10 cellular contexts compared by ENCODE assay signal in genomic region chr3:2511356-2511755, GRCh38.
DNase-seq lines count a peak whose midpoint lies in the region; ATAC-seq and TF ChIP-seq lines count a peak whose summit lies in the region.
"Had no signal": no experiment of that assay in that cellular context is flagged by ENCODE, and none has a peak within 500 bp of the region (broad histone marks: within the 10 kb centered on the region; RNA-seq: fewer than 3 reads in every experiment).

No MANE protein-coding gene starts in this region.

- TF ChIP-seq CTCF in A673 (conservative IDR thresholded peaks at IDR 0.05; ENCODE audit: low read depth, low read length) (no peak), stomach (IDR thresholded peaks at IDR 0.05) (no peak)

- no peaks in the 10 kb centered on the region for H3K9me3 ChIP-seq in A673 (ENCODE audit: low read depth, low read length, poor library complexity, severe bottlenecking)
- H3K9me3 ChIP-seq in stomach, result peaks cover 0 to 2% (median 0%) of the 10 kb centered on the region in 4 donors

- CTCF ChIA-PET in A673 (lab: Charles Lee), result no interaction called here

- H3K4me3 ChIP-seq in A673 (ENCODE audit: low read depth, low read length, poor library complexity, severe bottlenecking) (no peak overlapping the region), stomach (no peak overlapping the region)

- no peak for TF ChIP-seq EP300 in stomach (IDR thresholded peaks at IDR 0.05)

- POLR2A ChIA-PET in A673 (lab: Charles Lee; ENCODE audit: low non-redundant PET), result no interaction called here

- intact Hi-C loops in A673 (cut with micrococcal nuclease; ENCODE audit: unreplicated experiment) (no loop called here), left ventricle myocardium superior (cut with micrococcal nuclease) (no loop called here), stomach (cut with DNase I; ENCODE audit: low total_unique reads) (no loop called here)

- H3K36me3 ChIP-seq in A673 (ENCODE audit: insufficient read depth, low read length, poor library complexity, severe bottlenecking) (no peaks in the 10 kb centered on the region), stomach (no peaks in the 10 kb centered on the region)

- no peaks in the 10 kb centered on the region for H3K27me3 ChIP-seq in A673 (replicated peaks; ENCODE audit: insufficient read depth, low read depth, low read length, poor library complexity)
- no peaks in the 10 kb centered on the region for H3K27me3 ChIP-seq in stomach

- WGBS in stomach, 5 donors, result 50 to 57% (median 55%) methylated on average over 10 of the region's 10 CpGs

- H3K27ac ChIP-seq in A673 (ENCODE audit: low read depth, low read length, poor library complexity, severe bottlenecking), result no peak overlapping the region
- no peak overlapping the region for H3K27ac ChIP-seq in stomach
- H3K27ac ChIP-seq: VCaP had no signal

- H3K4me1 ChIP-seq in A673 (ENCODE audit: insufficient read depth, low read length, poor library complexity, severe bottlenecking) (no peaks in the 10 kb centered on the region), stomach (peaks cover 0 to 4% (median 0%) of the 10 kb centered on the region in 4 donors)

- no TSS peak for BruUV-seq in A673 (replicated peaks; lab: Mats Ljungman, UMichigan)

- no peak for ATAC-seq in left ventricle myocardium superior
- ATAC-seq in GM18861 (IDR thresholded peaks at IDR 0.05; ENCODE audit: unreplicated experiment), result no peak
- no peak for ATAC-seq in GM18907 (IDR thresholded peaks at IDR 0.05; ENCODE audit: unreplicated experiment)
- ATAC-seq: left colon had no signal

- peak; percentile 32 for DNase-seq in A673 (ENCODE audit: low spot score)
- DNase-seq in NCI-H1105 treated with DMSO at 0.1 percent for 48 hours (lab: John Stamatoyannopoulos, UW), result peak; percentile 93
- DNase-seq in NCI-H82 (lab: John Stamatoyannopoulos, UW), result peak; percentile 67
- peak; percentile 46 for DNase-seq in left ventricle myocardium superior
- no peak for DNase-seq in activated CD4-positive, alpha-beta T cell treated with anti-CD3 and anti-CD28 coated beads for 1 hour
- DNase-seq in stomach, result no peak
- DNase-seq: left colon had no signal

- no peak for TF ChIP-seq POLR2A in stomach (IDR thresholded peaks at IDR 0.05)

Comparison
In these comparisons a context has a peak if more than half of its experiments do, and no peak if none do; other contexts are left out.
1. DNase-seq: peak in A673 (single experiment), NCI-H1105 treated with DMSO at 0.1 percent for 48 hours (single experiment), NCI-H82 (single experiment) and left ventricle myocardium superior (single experiment); none in activated CD4-positive, alpha-beta T cell treated with anti-CD3 and anti-CD28 coated beads for 1 hour (single experiment) and stomach (single experiment).